Comparison of ENCODE assay signal across 1 cellular context in the genomic region with DNA sequence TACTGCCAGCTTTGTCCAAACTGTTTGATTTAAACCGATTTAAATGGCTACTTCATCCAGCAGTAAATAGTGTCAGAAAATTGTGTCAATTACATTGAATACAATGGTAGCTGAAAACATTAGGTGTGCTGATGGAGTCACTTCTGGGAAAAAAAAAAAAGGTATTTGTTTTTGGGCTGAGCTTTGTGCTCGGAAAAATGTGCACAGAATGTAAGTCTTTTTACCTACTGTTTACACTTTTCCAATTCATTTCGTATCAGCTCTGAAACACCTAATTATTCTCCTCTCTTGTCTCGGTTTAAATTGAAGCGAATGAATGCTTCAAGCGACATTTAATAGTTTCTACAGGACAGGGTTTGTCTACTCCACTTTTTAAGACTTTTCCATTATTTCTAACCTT.
A peak's percentile ranks its signal among the peaks of the same experiment; 100 is the strongest.
TF ChIP-seq lines count a peak whose summit lies in the region.

No MANE protein-coding gene starts in this region.

TF ChIP-seq in HepG2, 621 proteins besides CTCF, POLR2A, EP300 and RAD21:
- TF ChIP-seq ZNF619 (CRISPR knock-in tag; IDR thresholded peaks at IDR 0.05) = no peak
- no peak for TF ChIP-seq ZNF414 (CRISPR knock-in tag; IDR thresholded peaks at IDR 0.05)
- TF ChIP-seq ZKSCAN8 (CRISPR knock-in tag; IDR thresholded peaks at IDR 0.05; ENCODE audit: borderline replicate concordance) = peak; percentile 96
- TF ChIP-seq ZNF639 (CRISPR knock-in tag; conservative IDR thresholded peaks at IDR 0.05) = no peak
